In the genomic region with DNA sequence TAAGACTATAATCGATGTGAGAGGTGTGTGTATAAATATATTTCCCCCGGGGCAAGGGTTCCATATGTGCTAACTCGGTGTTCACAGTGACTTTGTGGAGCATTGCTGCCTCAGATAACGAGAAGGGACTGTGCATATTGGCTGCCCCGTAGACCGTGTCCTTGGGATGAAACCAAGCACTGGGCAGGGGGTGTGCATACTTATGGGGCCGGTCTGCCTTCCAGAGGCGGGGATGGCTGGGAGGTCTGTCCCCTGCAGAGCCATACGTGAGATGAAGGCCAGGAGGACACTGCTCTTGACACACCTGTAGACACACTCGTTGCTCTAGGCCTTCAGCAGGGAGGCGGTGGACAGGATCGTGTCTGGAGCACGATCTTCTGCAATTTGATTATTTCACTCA, we compare ENCODE assay signal across 14 cellular contexts. TPM values are rescaled to one million over a fixed set of nuclear protein-coding genes. Genes with fewer than 3 reads are reported as not detected.
DNase-seq lines count a peak whose midpoint lies in the region; ATAC-seq, FAIRE-seq and TF ChIP-seq lines count a peak whose summit lies in the region.
"Had no signal": no experiment of that assay in that cellular context is flagged by ENCODE, and none has a peak within 500 bp of the region (broad histone marks: within the 10 kb centered on the region; RNA-seq: fewer than 3 reads in every experiment).

No MANE protein-coding gene starts in this region.

- H4K20me1 ChIP-seq in PC-3 (ENCODE audit: low read length): no peaks in the 10 kb centered on the region
- H4K20me1 ChIP-seq: BLaER1 had no signal

- FAIRE-seq in bronchial epithelial cell (lab: Jason Lieb, UNC) (peak; percentile 89), H54 (lab: Jason Lieb, UNC) (no peak)

- TF ChIP-seq POLR2A in H54 (IDR thresholded peaks at IDR 0.05; ENCODE audit: low read depth, low read length) (no peak), testis (IDR thresholded peaks at IDR 0.05) (no peak)

- no peaks in the 10 kb centered on the region for H3K9me2 ChIP-seq in PC-3 (replicated peaks; ENCODE audit: low read length)

- TF ChIP-seq CTCF in PC-3 (conservative IDR thresholded peaks at IDR 0.05; ENCODE audit: low read depth, low read length) (no peak), bronchial epithelial cell (IDR thresholded peaks at IDR 0.05; ENCODE audit: insufficient read depth, low read length, severe bottlenecking) (no peak), testis (IDR thresholded peaks at IDR 0.05) (no peak)

- no peak overlapping the region for H2BK15ac ChIP-seq in neuronal stem cell (ENCODE audit: low read length)

- no peak overlapping the region for H3K4me3 Mint-ChIP-seq in naive thymus-derived CD8-positive, alpha-beta T cell
- H3K4me3 Mint-ChIP-seq: CD8-positive, alpha-beta memory T cell had no signal

- no peak overlapping the region for H2BK12ac ChIP-seq in neuronal stem cell (ENCODE audit: low read length)

- no peaks in the 10 kb centered on the region for H3K9me3 ChIP-seq in PC-3 (ENCODE audit: low read length)
- H3K9me3 ChIP-seq in neuronal stem cell (replicated peaks in 1 of 2; ENCODE audit: control insufficient read depth in 2 of 2, insufficient read depth in 1 of 2, low read depth in 1 of 2, low read length in 2 of 2): peaks cover 0 to 38% of the 10 kb centered on the region in 2 donors
- no peaks in the 10 kb centered on the region for H3K9me3 ChIP-seq in testis
- H3K9me3 ChIP-seq: BLaER1 had no signal

- H3K27me3 ChIP-seq in PC-3 (ENCODE audit: low read length) (no peaks in the 10 kb centered on the region), bronchial epithelial cell (ENCODE audit: control insufficient read depth, insufficient read depth, low read length) (no peaks in the 10 kb centered on the region), neuronal stem cell (ENCODE audit: control insufficient read depth in 3 of 3, insufficient read depth in 3 of 3, low read depth in 1 of 3, low read length in 3 of 3) (peaks cover 0 to 3% (median 0%) of the 10 kb centered on the region in 3 experiments), testis (no peaks in the 10 kb centered on the region)
- H3K27me3 ChIP-seq: BLaER1 had no signal

- H3K27ac Mint-ChIP-seq in naive thymus-derived CD8-positive, alpha-beta T cell: no peak overlapping the region
- H3K27ac Mint-ChIP-seq: CD8-positive, alpha-beta memory T cell had no signal

- no peak overlapping the region for H2BK5ac ChIP-seq in neuronal stem cell (ENCODE audit: low read length)

- H2AFZ ChIP-seq in PC-3 (ENCODE audit: low read length) (no peak overlapping the region), neuronal stem cell (ENCODE audit: low read length) (no peak overlapping the region)

- WGBS in neuronal stem cell (ENCODE audit: extremely low coverage in 2 of 2, insufficient read length in 2 of 2, insufficient replicate concordance in 1 of 2), 2 donors: no CpG with 5 or more reads among the region's 13 CpGs
- WGBS in testis, 2 donors: 77 to 79% methylated on average over 13 of the region's 13 CpGs

- H3K79me1 ChIP-seq in neuronal stem cell (ENCODE audit: low read depth, low read length): no peaks in the 10 kb centered on the region

- H3K36me3 ChIP-seq in PC-3 (ENCODE audit: low read depth, low read length): no peaks in the 10 kb centered on the region
- H3K36me3 ChIP-seq in bronchial epithelial cell (ENCODE audit: control insufficient read depth, insufficient read depth, low read length): no peaks in the 10 kb centered on the region
- no peaks in the 10 kb centered on the region for H3K36me3 ChIP-seq in neuronal stem cell (replicated peaks in 1 of 2; ENCODE audit: control insufficient read depth in 2 of 2, insufficient read depth in 2 of 2, low read length in 2 of 2)
- no peaks in the 10 kb centered on the region for H3K36me3 ChIP-seq in testis (ENCODE audit: low read depth, missing control alignments)
- H3K36me3 ChIP-seq: BLaER1 had no signal

- DNase-seq in PC-3 (no peak), bronchial epithelial cell (ENCODE audit: low read depth) (no peak), neuronal stem cell (ENCODE audit: low spot score) (no peak), H54 (ENCODE audit: insufficient read length, low spot score) (no peak), testis (no peak), NCI-H2196 treated with DMSO at 0.1 percent for 48 hours (lab: John Stamatoyannopoulos, UW; ENCODE audit: unreplicated experiment) (no peak)
- no peak for DNase-seq in naive thymus-derived CD8-positive, alpha-beta T cell
- DNase-seq: CD8-positive, alpha-beta memory T cell; KG1; NCI-H1092 treated with DMSO at 0.1 percent for 48 hours; NCI-H1694 treated with DMSO at 0.1 percent for 48 hours; NCI-H774; SIG-M5 had no signal

- no peaks in the 10 kb centered on the region for H3K9me3 Mint-ChIP-seq in naive thymus-derived CD8-positive, alpha-beta T cell
- H3K9me3 Mint-ChIP-seq: CD8-positive, alpha-beta memory T cell had no signal

- no peaks in the 10 kb centered on the region for H3K36me3 Mint-ChIP-seq in naive thymus-derived CD8-positive, alpha-beta T cell
- H3K36me3 Mint-ChIP-seq: CD8-positive, alpha-beta memory T cell had no signal

- POLR2A ChIA-PET in PC-3 (lab: Charles Lee; ENCODE audit: unreplicated experiment): no interaction called here
- POLR2A ChIA-PET in naive thymus-derived CD8-positive, alpha-beta T cell (lab: Charles Lee): no interaction called here

- peak overlapping the region; percentile 86 for H3K27ac ChIP-seq in PC-3 (ENCODE audit: low read length)
- no peak overlapping the region for H3K27ac ChIP-seq in neuronal stem cell (replicated peaks; ENCODE audit: low read length)
- H3K27ac ChIP-seq in testis: no peak overlapping the region
- H3K27ac ChIP-seq: BLaER1 had no signal

- no peak overlapping the region for H3K14ac ChIP-seq in neuronal stem cell (ENCODE audit: low read length)

- intact Hi-C loops in PC-3 (cut with micrococcal nuclease): no loop called here
- intact Hi-C loops in testis (cut with DNase I; ENCODE audit: low total_unique reads): no loop called here

- H3F3A ChIP-seq in PC-3 (ENCODE audit: low read length, unreplicated experiment): no peaks in the 10 kb centered on the region

- no peaks in the 10 kb centered on the region for H3K79me2 ChIP-seq in PC-3 (ENCODE audit: low read length)

- peaks cover 0 to 19% (median 13%) of the 10 kb centered on the region in 5 donors for H3K27me3 Mint-ChIP-seq in naive thymus-derived CD8-positive, alpha-beta T cell

- H3K23ac ChIP-seq in neuronal stem cell (ENCODE audit: low read depth, low read length, poor library complexity): no peak overlapping the region

- no peak overlapping the region for H3K4ac ChIP-seq in neuronal stem cell (ENCODE audit: low read length)

- no peak overlapping the region for H3K18ac ChIP-seq in neuronal stem cell (ENCODE audit: low read length)

- BruUV-seq in PC-3 (replicated peaks; lab: Mats Ljungman, UMichigan): no TSS peak

- peaks cover 43% of the 10 kb centered on the region for H3K4me1 ChIP-seq in PC-3 (ENCODE audit: insufficient read depth, low read length)
- no peaks in the 10 kb centered on the region for H3K4me1 ChIP-seq in neuronal stem cell (ENCODE audit: control insufficient read depth in 2 of 2, insufficient read depth in 1 of 2, low read depth in 1 of 2, low read length in 2 of 2)
- peaks cover 4% of the 10 kb centered on the region for H3K4me1 ChIP-seq in testis
- H3K4me1 ChIP-seq: BLaER1 had no signal

- H4K91ac ChIP-seq in neuronal stem cell (ENCODE audit: low read depth, low read length, poor library complexity): no peak overlapping the region

- H3K9ac ChIP-seq in PC-3 (ENCODE audit: low read length) (peak overlapping the region; percentile 42), neuronal stem cell (ENCODE audit: low read depth, low read length, poor library complexity) (no peak overlapping the region)
- H3K9ac ChIP-seq: BLaER1 had no signal

- no peak overlapping the region for H2AK5ac ChIP-seq in neuronal stem cell (ENCODE audit: low read depth, low read length)

- ATAC-seq in PC-3: no peak; the same call in 1 of the 2 replicates
- no peak for ATAC-seq in naive thymus-derived CD8-positive, alpha-beta T cell

- H3K4me1 Mint-ChIP-seq in naive thymus-derived CD8-positive, alpha-beta T cell: peaks cover 0 to 1% (median 0%) of the 10 kb centered on the region in 4 donors
- H3K4me1 Mint-ChIP-seq: CD8-positive, alpha-beta memory T cell had no signal

- CTCF ChIA-PET in PC-3 (lab: Charles Lee): no interaction called here

- H2BK120ac ChIP-seq in neuronal stem cell (ENCODE audit: low read depth, low read length): no peak overlapping the region

- peak overlapping the region; percentile 5; the same call in 1 of the 2 replicates for H3K4me3 ChIP-seq in PC-3 (ENCODE audit: low read length)
- H3K4me3 ChIP-seq in bronchial epithelial cell (ENCODE audit: low read depth, low read length): no peak overlapping the region
- H3K4me3 ChIP-seq in neuronal stem cell (ENCODE audit: low read length in 2 of 2): peak overlapping the region in 1 of 2 donors; percentile 39
- H3K4me3 ChIP-seq in testis: no peak overlapping the region
- H3K4me3 ChIP-seq: BLaER1 had no signal

- H4K8ac ChIP-seq in neuronal stem cell (ENCODE audit: low read depth, low read length): peak overlapping the region; percentile 94

- peak overlapping the region; percentile 62 for H3K4me2 ChIP-seq in PC-3 (ENCODE audit: low read length)
- no peak overlapping the region for H3K4me2 ChIP-seq in neuronal stem cell (ENCODE audit: insufficient read depth, low read length, poor library complexity, severe bottlenecking)
- H3K4me2 ChIP-seq: BLaER1 had no signal

RNA-seq across cellular contexts. Expression of a gene that starts 56.0 kb away (rescaled TPM):
- total RNA-seq in PC-3 (2014; rRNA removed): 16.8 and 29.4 TPM in 2 replicates
- 5.8 and 7.6 TPM in 2 replicates for total RNA-seq in bronchial epithelial cell
- polyA plus RNA-seq in neuronal stem cell (2013, experiment 1 of 2): 19.3 TPM
- polyA plus RNA-seq in neuronal stem cell (2013, experiment 2 of 2): 19.3 TPM
- 10 to 100 TPM; 14.2 to 30.0 TPM for total RNA-seq in testis
- polyA plus RNA-seq in testis (ENCODE audit: insufficient read depth, low read depth, low replicate concordance): 10.5 TPM
- 10 to 100 TPM; 20.0 to 23.5 TPM for total RNA-seq in naive thymus-derived CD8-positive, alpha-beta T cell
- polyA plus RNA-seq in naive thymus-derived CD8-positive, alpha-beta T cell: 10 to 100 TPM; 10.2 to 15.2 (median 12.4) TPM
